3 cellular contexts compared by ENCODE assay signal in the genomic region with DNA sequence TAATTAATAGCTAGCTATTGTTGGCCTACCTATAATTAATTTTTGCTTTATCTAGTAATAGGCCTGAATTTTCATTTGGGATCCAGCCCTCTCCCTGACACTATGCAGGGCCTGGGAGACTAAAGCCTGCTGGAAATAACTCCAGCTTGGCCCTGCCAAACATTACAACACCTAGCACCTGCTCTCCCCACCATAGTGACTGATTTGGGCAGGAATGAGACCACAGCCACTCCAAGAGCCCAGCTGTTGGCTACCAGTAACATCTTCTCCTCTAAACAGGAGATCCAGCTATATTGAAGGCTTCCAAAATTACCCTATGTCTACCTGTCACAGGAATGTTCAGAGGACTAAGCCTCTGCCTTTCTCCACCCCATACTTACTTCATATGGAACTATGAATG.
"Had no signal": no experiment of that assay in that cellular context is flagged by ENCODE, and none has a peak within 500 bp of the region (broad histone marks: within the 10 kb centered on the region; RNA-seq: fewer than 3 reads in every experiment).

No MANE protein-coding gene starts in this region.

- DNase-seq: GDM1, GF-D8 had no signal

- H3K4me3 ChIP-seq: GM12878 had no signal
